1 cellular context compared by ENCODE assay signal in the genomic region with DNA sequence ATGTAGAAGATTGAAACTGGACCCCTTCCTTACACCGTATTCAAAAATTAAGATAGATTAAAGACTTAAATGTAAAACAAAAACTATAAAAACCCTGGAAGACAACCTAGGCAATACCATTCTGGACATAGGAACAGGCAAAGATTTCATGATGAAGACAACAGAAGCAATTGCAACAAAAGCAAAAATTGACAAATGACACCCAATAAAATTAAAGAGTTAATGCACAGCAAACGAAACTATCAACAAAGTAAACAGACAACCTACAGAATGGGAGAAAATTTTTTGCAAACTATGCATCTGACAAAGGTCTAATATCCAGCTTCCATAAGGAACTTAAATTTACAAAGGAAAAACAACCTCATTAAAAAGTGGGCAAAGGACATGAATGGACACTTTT. TPM values are rescaled to one million over a fixed set of nuclear protein-coding genes. Genes with fewer than 3 reads are reported as not detected.
"Had no signal": no experiment of that assay in that cellular context is flagged by ENCODE, and none has a peak within 500 bp of the region (broad histone marks: within the 10 kb centered on the region; RNA-seq: fewer than 3 reads in every experiment).

No MANE protein-coding gene starts in this region.

RNA-seq across cellular contexts. Expression of a gene that starts 37.1 kb away (rescaled TPM):
- total RNA-seq: ascending aorta had no signal
